In the genomic region with DNA sequence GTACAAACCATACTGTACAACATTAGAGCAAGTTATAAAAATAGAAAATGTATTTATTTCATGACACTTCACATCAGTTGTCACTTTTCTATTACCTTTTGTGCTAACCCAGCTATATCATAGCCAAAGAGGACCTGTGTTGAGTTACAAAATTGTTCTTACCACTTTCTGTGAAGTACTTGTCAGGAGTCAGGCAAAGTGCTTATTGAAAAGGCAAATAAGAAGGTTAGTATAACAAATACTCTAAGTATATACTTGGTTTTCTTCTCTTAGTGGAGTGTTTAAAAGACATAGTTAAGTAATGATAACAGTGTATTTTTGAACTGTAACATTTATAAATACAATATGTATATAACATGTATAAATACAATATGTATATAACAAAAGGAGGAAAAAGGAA, we compare ENCODE assay signal across 25 cellular contexts.
"Had no signal": no experiment of that assay in that cellular context is flagged by ENCODE, and none has a peak within 500 bp of the region (broad histone marks: within the 10 kb centered on the region; RNA-seq: fewer than 3 reads in every experiment).

No MANE protein-coding gene starts in this region.

- H3K9me3 ChIP-seq: lower lobe of right lung, neutrophil, psoas muscle, right lobe of liver, vagina had no signal

- H3K9ac ChIP-seq: neural progenitor cell, parathyroid adenoma had no signal

- H3K27ac ChIP-seq: lower lobe of right lung, neural progenitor cell, neutrophil, parathyroid adenoma, psoas muscle, right lobe of liver, tibial nerve, vagina had no signal

- H3K4me1 ChIP-seq: lower lobe of right lung, parathyroid adenoma, psoas muscle, right lobe of liver, tibial nerve, vagina had no signal

- H3K79me2 ChIP-seq: parathyroid adenoma had no signal

- H3K4me3 ChIP-seq: lower lobe of right lung, neural progenitor cell, psoas muscle, right lobe of liver, smooth muscle cell, tibial nerve, vagina had no signal

- H2AFZ ChIP-seq: neural progenitor cell, parathyroid adenoma had no signal

- H3K4me2 ChIP-seq: neural progenitor cell, smooth muscle cell had no signal

- ATAC-seq: natural killer cell; psoas muscle; right lobe of liver; stimulated activated memory B cell treated with anti-CD40 and anti-IgM and Interleukin-4, amounts not matched to agents 10 μg/mL and 1 μg/mL and 100 μg/mL, for 72 hours had no signal

- H3K36me3 ChIP-seq: lower lobe of right lung, neural progenitor cell, neutrophil, right lobe of liver, tibial nerve, vagina had no signal

- H3K27me3 ChIP-seq: neural progenitor cell, neutrophil, right lobe of liver, tibial nerve, vagina had no signal

- DNase-seq: hypothalamus; immature natural killer cell; islet precursor cell; lower lobe of right lung; mesendoderm; naive B cell; natural killer cell; nephron progenitor cell; occipital lobe; psoas muscle; right lobe of liver; stimulated activated CD4-positive, alpha-beta T cell treated with anti-CD3 and anti-CD28 coated beads, Interleukin-1b, Interleukin-23, amount 100 ng/mL, for 48 hours; stimulated activated CD4-positive, alpha-beta T cell treated with anti-CD3 and anti-CD28 coated beads, Interleukin-2, amount 100 ng/mL, for 48 hours; stimulated activated CD4-positive, alpha-beta T cell treated with anti-CD3 and anti-CD28 coated beads, Interleukin-4, amount 100 ng/mL, for 4 hours; stimulated activated CD8-positive, alpha-beta memory T cell treated with anti-CD3 and anti-CD28 coated beads, Interleukin-4, amount 100 ng/mL, for 48 hours; stimulated activated naive CD4-positive, alpha-beta T cell treated with Interleukin-2 at 50 U/mL for 16 hours; stimulated activated naive CD8-positive, alpha-beta T cell treated with anti-CD3 and anti-CD28 coated beads, Interleukin-15, amount 100 ng/mL, for 72 hours; substantia nigra had no signal
